In the genomic region with DNA sequence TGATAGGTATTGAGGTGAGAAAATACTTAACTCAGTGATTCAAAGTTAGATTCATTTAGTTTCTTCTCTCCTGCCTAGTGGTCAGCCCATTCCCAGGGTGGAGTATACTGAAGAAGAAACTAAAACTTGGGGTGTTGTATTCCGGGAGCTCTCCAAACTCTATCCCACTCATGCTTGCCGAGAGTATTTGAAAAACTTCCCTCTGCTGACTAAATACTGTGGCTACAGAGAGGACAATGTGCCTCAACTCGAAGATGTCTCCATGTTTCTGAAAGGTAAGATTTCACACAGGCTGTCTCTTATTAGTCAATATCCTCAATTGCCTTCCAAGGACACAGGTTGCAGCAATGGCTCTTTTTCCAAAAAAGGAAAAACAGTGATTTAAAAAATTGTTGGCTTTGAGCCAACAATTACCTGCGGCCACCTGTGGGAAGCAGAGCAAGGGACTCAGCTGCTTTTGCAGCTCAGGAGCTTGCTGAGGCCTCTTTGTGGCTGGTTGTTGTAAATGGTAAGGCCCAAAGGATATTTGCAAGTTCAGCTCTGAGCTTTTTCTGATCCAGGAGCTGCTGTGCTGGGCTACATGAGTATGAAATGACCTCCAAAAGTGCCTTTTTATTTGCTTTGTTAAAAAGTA, we compare ENCODE assay signal across 27 cellular contexts. TPM values are rescaled to one million over a fixed set of nuclear protein-coding genes. Genes with fewer than 3 reads are reported as not detected.
DNase-seq lines count a peak whose midpoint lies in the region; ATAC-seq, FAIRE-seq and TF ChIP-seq lines count a peak whose summit lies in the region.
"Had no signal": no experiment of that assay in that cellular context is flagged by ENCODE, and none has a peak within 500 bp of the region (broad histone marks: within the 10 kb centered on the region; RNA-seq: fewer than 3 reads in every experiment).

No MANE protein-coding gene starts in this region.

- H3K4me1 Mint-ChIP-seq in MCF 10A (ENCODE audit: insufficient read depth, unreplicated experiment), result no peaks in the 10 kb centered on the region
- no peaks in the 10 kb centered on the region for H3K4me1 Mint-ChIP-seq in CD4-positive, alpha-beta T cell (ENCODE audit: low read depth)
- H3K4me1 Mint-ChIP-seq: CD4-positive, CD25-positive, alpha-beta regulatory T cell; neural crest cell; stimulated activated memory B cell treated with anti-CD40 and anti-IgM and Interleukin-4, amounts not matched to agents 10 μg/mL and 1 μg/mL and 100 μg/mL, for 72 hours; T-helper 17 cell had no signal

- 0 out of 2 replicates have a peak overlapping the region, but pooled peaks have one; percentile 43 for H2AFZ ChIP-seq in H1 (ENCODE audit: low read length)

- no peak overlapping the region for H4K8ac ChIP-seq in H1 (ENCODE audit: extremely low read depth, insufficient read depth, low read length)

- no peak overlapping the region for H3K4ac ChIP-seq in H1 (replicated peaks; ENCODE audit: insufficient read length, low read depth, low read length)

- 81% methylated on average over 4 of the region's 4 CpGs; no CpG with 5 or more reads in 1 of the 2 experiments for WGBS in H1 (ENCODE audit: extremely low coverage in 1 of 2, insufficient coverage in 1 of 2, insufficient read length in 1 of 2, insufficient replicate concordance in 2 of 2, low coverage in 1 of 2, low lambda C conversion rate in 2 of 2, missing lambda C conversion rate in 1 of 2), 2 experiments

- no peak overlapping the region for H3K18ac ChIP-seq in H1 (ENCODE audit: extremely low read depth, low read length)

- H3K27me3 ChIP-seq in breast epithelium (no peaks in the 10 kb centered on the region), H1 (replicated peaks in 1 of 4; ENCODE audit: control insufficient read depth in 3 of 4, extremely low read depth in 1 of 4, insufficient read depth in 3 of 4, low read length in 3 of 4) (no peaks in the 10 kb centered on the region; a peak in 1 of 7 replicates)
- no peaks in the 10 kb centered on the region for H3K27me3 ChIP-seq in CD4-positive, alpha-beta T cell (ENCODE audit: control insufficient read depth, insufficient read depth, low read length)
- H3K27me3 ChIP-seq: colonic mucosa, SJCRH30 had no signal

- no peak overlapping the region for H3K4me2 ChIP-seq in H1 (ENCODE audit: insufficient read depth in 1 of 2, low read depth in 2 of 2, low read length in 2 of 2)

- H3K23me2 ChIP-seq in H1 (ENCODE audit: low read depth, low read length), result no peaks in the 10 kb centered on the region

- H3K27ac ChIP-seq in breast epithelium (no peak overlapping the region), H1 (ENCODE audit: low read depth, low read length) (no peak overlapping the region)
- no peak overlapping the region for H3K27ac ChIP-seq in CD4-positive, alpha-beta T cell (ENCODE audit: low read depth, low read length)
- H3K27ac ChIP-seq: colonic mucosa, SJCRH30 had no signal

- TF ChIP-seq CTCF in MCF 10A (IDR thresholded peaks at IDR 0.05; ENCODE audit: unreplicated experiment) (no peak), breast epithelium (IDR thresholded peaks at IDR 0.05) (peak in 1 of 3 donors; percentile 9), H1 (IDR thresholded peaks at IDR 0.05; ENCODE audit: control extremely low read depth in 1 of 3, insufficient read depth in 1 of 3, low read depth in 1 of 3, low read length in 3 of 3) (peak in 1 of 3 experiments; percentile 38; a peak in 2 of 4 replicates)
- TF ChIP-seq CTCF in CD4-positive, alpha-beta T cell (IDR thresholded peaks at IDR 0.05), result no peak

- peaks cover 8% of the 10 kb centered on the region for H3K9me3 Mint-ChIP-seq in MCF 10A (ENCODE audit: unreplicated experiment)
- no peaks in the 10 kb centered on the region for H3K9me3 Mint-ChIP-seq in CD4-positive, alpha-beta T cell
- H3K9me3 Mint-ChIP-seq: activated CD4-positive, alpha-beta memory T cell treated with anti-CD3 and anti-CD28 coated beads for 36 hours; neural crest cell; stimulated activated memory B cell treated with anti-CD40 and anti-IgM and Interleukin-4, amounts not matched to agents 10 μg/mL and 1 μg/mL and 100 μg/mL, for 72 hours had no signal

- no peak for ATAC-seq in CD4-positive, alpha-beta T cell (ENCODE audit: poor library complexity)
- no peak for ATAC-seq in GM19324 (IDR thresholded peaks at IDR 0.05; ENCODE audit: low FRiP score, unreplicated experiment)
- no peak for ATAC-seq in GM21390 (IDR thresholded peaks at IDR 0.05; ENCODE audit: unreplicated experiment)
- no peak for ATAC-seq in HG03442 (IDR thresholded peaks at IDR 0.05; ENCODE audit: unreplicated experiment)
- ATAC-seq: HCT116; left colon; stimulated activated memory B cell treated with anti-CD40 and anti-IgM and Interleukin-4, amounts not matched to agents 10 μg/mL and 1 μg/mL and 100 μg/mL, for 72 hours; T-helper 17 cell had no signal

- peak; percentile 24 to 50; a peak in 3 of 4 replicates for TF ChIP-seq RAD21 in H1 (IDR thresholded peaks at IDR 0.05 in 1 of 2, conservative IDR thresholded peaks at IDR 0.05 in 1 of 2; ENCODE audit: low read depth in 2 of 2, low read length in 2 of 2)

- H2BK12ac ChIP-seq in H1 (ENCODE audit: low read depth, low read length), result no peak overlapping the region

- peaks cover 26% of the 10 kb centered on the region for H3K27me3 Mint-ChIP-seq in MCF 10A (ENCODE audit: insufficient read depth, unreplicated experiment)
- peaks cover 13% of the 10 kb centered on the region for H3K27me3 Mint-ChIP-seq in CD4-positive, alpha-beta T cell

- intact Hi-C loops in MCF 10A (cut with micrococcal nuclease), result no loop called here
- intact Hi-C loops in breast epithelium (cut with DNase I; ENCODE audit: low total_unique reads), result no loop called here
- intact Hi-C loops in CD4-positive, alpha-beta T cell (cut with DNase I, micrococcal nuclease), result no loop called here

- H3K4me1 ChIP-seq in breast epithelium (no peaks in the 10 kb centered on the region), H1 (replicated peaks in 1 of 4; ENCODE audit: control insufficient read depth in 3 of 4, insufficient read depth in 4 of 4, low read length in 3 of 4) (peaks cover 0 to 8% (median 2%) of the 10 kb centered on the region in 4 experiments; a peak in 3 of 7 replicates)
- H3K4me1 ChIP-seq: colonic mucosa, SJCRH30 had no signal

- H3K4me3 ChIP-seq in breast epithelium (no peak overlapping the region), H1 (ENCODE audit: extremely low read depth in 1 of 4, insufficient read depth in 2 of 4, low read depth in 3 of 4, low read length in 4 of 4) (no peak overlapping the region)
- H3K4me3 ChIP-seq: colonic mucosa, SJCRH30 had no signal

- no peak overlapping the region for H3K27ac Mint-ChIP-seq in MCF 10A (ENCODE audit: low read depth, unreplicated experiment)
- no peak overlapping the region for H3K27ac Mint-ChIP-seq in CD4-positive, alpha-beta T cell
- H3K27ac Mint-ChIP-seq: activated CD4-positive, alpha-beta memory T cell treated with anti-CD3 and anti-CD28 coated beads for 36 hours; CD4-positive, CD25-positive, alpha-beta regulatory T cell; progenitor cell of endocrine pancreas; stimulated activated memory B cell treated with anti-CD40 and anti-IgM and Interleukin-4, amounts not matched to agents 10 μg/mL and 1 μg/mL and 100 μg/mL, for 72 hours; T-helper 17 cell had no signal

- FAIRE-seq in H1 (lab: Jason Lieb, UNC), result peak; percentile 50

- BruUV-seq in MCF 10A (replicated peaks; lab: Mats Ljungman, UMichigan), result no TSS peak

- H4K91ac ChIP-seq in H1 (replicated peaks; ENCODE audit: insufficient read length, low read length), result no peak overlapping the region

- no peak overlapping the region for H3K4me3 Mint-ChIP-seq in MCF 10A (ENCODE audit: unreplicated experiment)
- H3K4me3 Mint-ChIP-seq in CD4-positive, alpha-beta T cell, result no peak overlapping the region
- H3K4me3 Mint-ChIP-seq: activated CD4-positive, alpha-beta memory T cell treated with anti-CD3 and anti-CD28 coated beads for 36 hours; CD4-positive, CD25-positive, alpha-beta regulatory T cell; neural crest cell; stimulated activated memory B cell treated with anti-CD40 and anti-IgM and Interleukin-4, amounts not matched to agents 10 μg/mL and 1 μg/mL and 100 μg/mL, for 72 hours; T-helper 17 cell had no signal

- no peaks in the 10 kb centered on the region for H3K79me1 ChIP-seq in H1 (ENCODE audit: low read depth, low read length)

- no peak overlapping the region for H2BK15ac ChIP-seq in H1 (ENCODE audit: low read length)

- TF ChIP-seq EP300 in H1 (IDR thresholded peaks at IDR 0.05; ENCODE audit: borderline replicate concordance in 1 of 2, low read depth in 2 of 2, low read length in 2 of 2), result no peak

- no peak overlapping the region for H2BK120ac ChIP-seq in H1 (replicated peaks; ENCODE audit: low read depth, low read length)

- H4K5ac ChIP-seq in H1 (ENCODE audit: insufficient read length, low read depth, low read length), result no peak overlapping the region

- no peak overlapping the region for H3K23ac ChIP-seq in H1 (ENCODE audit: insufficient read length)

- no peak overlapping the region for H3K14ac ChIP-seq in H1 (ENCODE audit: insufficient read length)

- peaks cover 15% of the 10 kb centered on the region for H3K36me3 Mint-ChIP-seq in MCF 10A (ENCODE audit: insufficient read depth, unreplicated experiment)
- H3K36me3 Mint-ChIP-seq in CD4-positive, alpha-beta T cell (ENCODE audit: low read depth), result no peaks in the 10 kb centered on the region
- H3K36me3 Mint-ChIP-seq: activated CD4-positive, alpha-beta memory T cell treated with anti-CD3 and anti-CD28 coated beads for 36 hours; CD4-positive, CD25-positive, alpha-beta regulatory T cell; stimulated activated memory B cell treated with anti-CD40 and anti-IgM and Interleukin-4, amounts not matched to agents 10 μg/mL and 1 μg/mL and 100 μg/mL, for 72 hours had no signal

- TF ChIP-seq POLR2A in breast epithelium (IDR thresholded peaks at IDR 0.05) (no peak), H1 (IDR thresholded peaks at IDR 0.05; ENCODE audit: control extremely low read depth in 1 of 2, low read depth in 2 of 2, low read length in 2 of 2) (no peak)

- POLR2A ChIA-PET in MCF 10A (lab: Yijun Ruan, JAX) (interaction anchor here (0.7 kb wide), 2 partner anchors 20 to 31 kb away, joined by 3 read pairs; no protein-coding TSS in a partner anchor), H1 (lab: Charles Lee; ENCODE audit: partially characterized antibody) (no interaction called here)
- POLR2A ChIA-PET in CD4-positive, alpha-beta T cell (lab: Charles Lee), result no interaction called here

- H3K36me3 ChIP-seq in breast epithelium, result no peaks in the 10 kb centered on the region
- H3K36me3 ChIP-seq in H1 (ENCODE audit: control insufficient read depth in 2 of 4, insufficient read depth in 4 of 4, low read length in 3 of 4), result no peaks in the 10 kb centered on the region
- H3K36me3 ChIP-seq: colonic mucosa, SJCRH30 had no signal

- H3K79me2 ChIP-seq in H1 (ENCODE audit: control insufficient read depth in 1 of 2, insufficient read depth in 2 of 2, low read length in 2 of 2), result no peaks in the 10 kb centered on the region

- H3K56ac ChIP-seq in H1 (replicated peaks; ENCODE audit: insufficient read length, low read depth, low read length), result no peak overlapping the region

- CTCF ChIA-PET in MCF 10A (lab: Yijun Ruan, JAX), result no interaction called here
- CTCF ChIA-PET in H1 (lab: Charles Lee; ENCODE audit: partially characterized antibody), result interaction anchor here (1.1 to 1.2 kb wide), 2 partner anchors 15 to 84 kb away, joined by 3 to 5 read pairs; no protein-coding TSS in a partner anchor
- CTCF ChIA-PET in CD4-positive, alpha-beta T cell (lab: Charles Lee), result no interaction called here

- H3K9me3 ChIP-seq in breast epithelium (no peaks in the 10 kb centered on the region), H1 (ENCODE audit: insufficient read depth in 2 of 2, low read depth in 1 of 2, low read length in 1 of 2) (no peaks in the 10 kb centered on the region)
- no peaks in the 10 kb centered on the region for H3K9me3 ChIP-seq in CD4-positive, alpha-beta T cell (ENCODE audit: control insufficient read depth, low read length)
- H3K9me3 ChIP-seq: colonic mucosa, SJCRH30 had no signal

- no peak overlapping the region; the same call in 1 of the 2 replicates for H2BK20ac ChIP-seq in H1 (ENCODE audit: low read length)

- peak; percentile 6 for DNase-seq in MCF 10A (ENCODE audit: unreplicated experiment)
- no peak for DNase-seq in breast epithelium (ENCODE audit: low spot score in 2 of 2)
- peak; percentile 31 for DNase-seq in NCI-H146 treated with DMSO at 0.1 percent for 48 hours (lab: John Stamatoyannopoulos, UW; ENCODE audit: unreplicated experiment)
- no peak for DNase-seq in H1 (ENCODE audit: low read depth in 1 of 2, low spot score in 2 of 2)
- no peak for DNase-seq in CD4-positive, alpha-beta T cell
- DNase-seq: activated CD4-positive, alpha-beta memory T cell treated with anti-CD3 and anti-CD28 coated beads for 36 hours; activated gamma-delta T cell; CD4-positive, CD25-positive, alpha-beta regulatory T cell; colonic mucosa; IMR-90; left colon; MM.1S; NCI-H187 treated with DMSO at 0.1 percent for 48 hours; NCI-H82; SJCRH30; stimulated activated CD4-positive, alpha-beta T cell treated with anti-CD3 and anti-CD28 coated beads, Interleukin-1b, Interleukin-23, amount 100 ng/mL, for 48 hours; T-helper 17 cell had no signal

- no peak overlapping the region for H3K9ac ChIP-seq in H1 (replicated peaks in 1 of 4; ENCODE audit: extremely low read depth in 1 of 4, low read depth in 3 of 4, low read length in 3 of 4)

- H2AK5ac ChIP-seq in H1 (ENCODE audit: low read depth, low read length), result no peak overlapping the region

- H2BK5ac ChIP-seq in H1 (ENCODE audit: low read depth, low read length), result no peak overlapping the region

- H4K20me1 ChIP-seq in H1 (replicated peaks in 1 of 2; ENCODE audit: control insufficient read depth in 1 of 2, insufficient read depth in 2 of 2, low read length in 2 of 2), result no peaks in the 10 kb centered on the region

RNA-seq across cellular contexts. Expression of gene TPH2, which starts 33.9 kb away (rescaled TPM):
- not detected in 2 replicates for total RNA-seq in MCF 10A (2022)
- total RNA-seq in breast epithelium, result not detected
- 0.90 and 1.1 TPM in 2 replicates for total RNA-seq in H1 (2021; fragmentation: NEBNext Ultra II Directional; extraction: Animal tissue kit (Norgen Biotek cat#: 25700))
- 0.42 and 0.57 TPM in 2 replicates for polyA plus RNA-seq in H1 (2011; rRNA removed)
- polyA plus RNA-seq in H1 (2011; cell fraction: cytosol; rRNA removed), result 0.23 TPM
- polyA plus RNA-seq in H1 (2011; cell fraction: nucleus; rRNA removed), result 1.0 TPM
- 0.21 to 0.39 TPM (median 0.28 TPM) in 4 replicates for polyA plus RNA-seq in H1 (2012, experiment 1 of 2)
- polyA plus RNA-seq in H1 (2012, experiment 2 of 2), result not detected
- polyA plus RNA-seq in H1 (2013, experiment 1 of 2), result 0.55 TPM
- 0.33 TPM for polyA plus RNA-seq in H1 (2013, experiment 2 of 2)
- polyA minus RNA-seq in H1 (2011; rRNA and poly(A)+ RNA removed), result 1.4 and 2.1 TPM in 2 replicates
- not detected for polyA minus RNA-seq in H1 (2011; cell fraction: cytosol; rRNA and poly(A)+ RNA removed)
- polyA minus RNA-seq in H1 (2011; cell fraction: nucleus; rRNA and poly(A)+ RNA removed), result 4.1 TPM
- not detected for total RNA-seq in CD4-positive, alpha-beta T cell
- total RNA-seq: activated CD4-positive, alpha-beta memory T cell treated with anti-CD3 and anti-CD28 coated beads for 36 hours; CD4-positive, CD25-positive, alpha-beta regulatory T cell; colonic mucosa; glomerular endothelial cell; IMR-90; left colon; mononuclear cell; progenitor cell of endocrine pancreas; SJCRH30; T-helper 17 cell; temporal lobe had no signal
- polyA plus RNA-seq: CD4-positive, CD25-positive, alpha-beta regulatory T cell; IMR-90 had no signal

Comparison
In these comparisons a context has a peak if more than half of its experiments do, and no peak if none do; other contexts are left out.
1. DNase-seq: peak in MCF 10A (single experiment) and NCI-H146 treated with DMSO at 0.1 percent for 48 hours (single experiment); none in breast epithelium (0 of 2), H1 (0 of 2) and CD4-positive, alpha-beta T cell (0 of 10).